8 cellular contexts compared by ENCODE assay signal in genomic region chr16:76653390-76654026, GRCh38.
DNase-seq lines count a peak whose midpoint lies in the region; ATAC-seq, FAIRE-seq and TF ChIP-seq lines count a peak whose summit lies in the region.

No MANE protein-coding gene starts in this region.

- H3K4me3 ChIP-seq in A549 (no peak overlapping the region), neural cell (ENCODE audit: low read length) (no peak overlapping the region)

- DNase-seq in A549 (ENCODE audit: low read depth in 1 of 2, low spot score in 1 of 2), result peak; percentile 32 to 66
- peak; percentile 88 for DNase-seq in NCI-H69 (lab: John Stamatoyannopoulos, UW)
- DNase-seq in cerebellum (ENCODE audit: low spot score), result peak; percentile 62
- DNase-seq in germinal center (ENCODE audit: low spot score), result no peak

- POLR2A ChIA-PET in A549 (lab: Yijun Ruan, JAX), result no interaction called here

- no peaks in the 10 kb centered on the region for H3K9me2 ChIP-seq in neural cell (ENCODE audit: insufficient read depth, low read length)

- H3K27ac ChIP-seq in A549 (no peak overlapping the region), neural cell (ENCODE audit: low read length) (peak overlapping the region; percentile 9)

- H3K9ac ChIP-seq in neural cell (ENCODE audit: low read length), result no peak overlapping the region

- H3K4me2 ChIP-seq in A549 (no peak overlapping the region), neural cell (ENCODE audit: low read length) (no peak overlapping the region)

- TF ChIP-seq POLR2A in A549 (IDR thresholded peaks at IDR 0.05; ENCODE audit: low read length), result no peak

- no peaks in the 10 kb centered on the region for H3K79me2 ChIP-seq in neural cell (replicated peaks; ENCODE audit: insufficient read depth, low read length)

- peaks cover 11% of the 10 kb centered on the region for H3K4me1 ChIP-seq in A549

- no peaks in the 10 kb centered on the region for H3K36me3 ChIP-seq in neural cell (ENCODE audit: insufficient read depth, low read length)

- FAIRE-seq in A549 (lab: Jason Lieb, UNC), result peak; percentile 43

- H3F3A ChIP-seq in neural cell (ENCODE audit: insufficient read depth, low read length, poor library complexity, severe bottlenecking), result no peaks in the 10 kb centered on the region

- no peak overlapping the region for H2AFZ ChIP-seq in neural cell (ENCODE audit: low read depth, low read length)

- H4K20me1 ChIP-seq in neural cell (ENCODE audit: insufficient read depth), result no peaks in the 10 kb centered on the region

- TF ChIP-seq EP300 in A549 (IDR thresholded peaks at IDR 0.05) (no peak), neural cell (conservative IDR thresholded peaks at IDR 0.05; ENCODE audit: poor library complexity, severe bottlenecking) (no peak)

- TF ChIP-seq CTCF in A549 (IDR thresholded peaks at IDR 0.05) (peak; percentile 64), neural cell (IDR thresholded peaks at IDR 0.05; ENCODE audit: poor library complexity, severe bottlenecking) (peak; percentile 92)

- no peaks in the 10 kb centered on the region for H3K27me3 ChIP-seq in neural cell (ENCODE audit: insufficient read depth, low read depth, low read length)

- peak; percentile 88 to 90 for ATAC-seq in A549
- peak; percentile 88 for ATAC-seq in GM18519 (IDR thresholded peaks at IDR 0.05; ENCODE audit: low FRiP score, unreplicated experiment)
- peak; percentile 54 for ATAC-seq in HG03378 (IDR thresholded peaks at IDR 0.05; ENCODE audit: unreplicated experiment)
- ATAC-seq in HG03457 (IDR thresholded peaks at IDR 0.05; ENCODE audit: unreplicated experiment), result no peak

- TF ChIP-seq RAD21 in A549 (conservative IDR thresholded peaks at IDR 0.05 in 1 of 2, IDR thresholded peaks at IDR 0.05 in 1 of 2) (peak; percentile 72 to 78), neural cell (conservative IDR thresholded peaks at IDR 0.05) (peak; percentile 96)

- WGBS in A549 (ENCODE audit: missing lambda C conversion rate), result 0% methylated on average over 3 of the region's 3 CpGs

- CTCF ChIA-PET in A549 (lab: Yijun Ruan, JAX), result interaction anchor here (0.5 to 2.5 kb wide), 45 partner anchors 9 to 872 kb away, joined by 3 to 33 read pairs (median 3); partner anchors contain the start of gene CNTNAP4

- H3K9me3 ChIP-seq in A549 (no peaks in the 10 kb centered on the region), neural cell (ENCODE audit: low read length) (no peaks in the 10 kb centered on the region)

TF ChIP-seq in A549, 52 proteins besides CTCF, POLR2A, EP300 and RAD21:
- TF ChIP-seq RCOR1 (IDR thresholded peaks at IDR 0.05; ENCODE audit: low read depth, low read length) (no peak), EHF (CRISPR knock-in tag; IDR thresholded peaks at IDR 0.05) (no peak), FOSB (CRISPR knock-in tag; IDR thresholded peaks at IDR 0.05) (no peak), HDAC2 (IDR thresholded peaks at IDR 0.05) (no peak), SMC3 (IDR thresholded peaks at IDR 0.05) (peak; percentile 69), MAZ (IDR thresholded peaks at IDR 0.05; ENCODE audit: borderline replicate concordance, low read depth, low read length) (no peak), CEBPB (IDR thresholded peaks at IDR 0.05) (peak; percentile 64 to 85)

TF ChIP-seq in neural cell, 6 proteins besides CTCF, POLR2A, EP300 and RAD21:
- no peak for TF ChIP-seq TAF1 (IDR thresholded peaks at IDR 0.05; ENCODE audit: low read depth)
- TF ChIP-seq SMC3 (conservative IDR thresholded peaks at IDR 0.05; ENCODE audit: poor library complexity), result peak; percentile 95
- TF ChIP-seq REST (IDR thresholded peaks at IDR 0.05; ENCODE audit: borderline replicate concordance), result no peak
- TF ChIP-seq EZH2 (IDR thresholded peaks at IDR 0.05; ENCODE audit: borderline replicate concordance, insufficient read depth, low read length, poor library complexity, severe bottlenecking), result no peak
